19 cellular contexts compared by ENCODE assay signal in genomic region chr15:95624100-95624499, GRCh38.
DNase-seq lines count a peak whose midpoint lies in the region; ATAC-seq and TF ChIP-seq lines count a peak whose summit lies in the region.
"Had no signal": no experiment of that assay in that cellular context is flagged by ENCODE, and none has a peak within 500 bp of the region (broad histone marks: within the 10 kb centered on the region; RNA-seq: fewer than 3 reads in every experiment).

No MANE protein-coding gene starts in this region.

- WGBS in heart left ventricle, 4 donors = 36 to 56% (median 50%) methylated on average over 1 of the region's 1 CpG

- H3K9me3 Mint-ChIP-seq in activated T-cell treated with anti-CD3 and anti-CD28 coated beads, Interleukin-2, amount 50 U/mL, for 4 hours = peaks cover 17% of the 10 kb centered on the region

- no peak for TF ChIP-seq POLR2A in heart left ventricle (IDR thresholded peaks at IDR 0.05)
- TF ChIP-seq POLR2A in vagina (IDR thresholded peaks at IDR 0.05) = no peak

- H3K27me3 ChIP-seq in heart left ventricle (no peaks in the 10 kb centered on the region), vagina (no peaks in the 10 kb centered on the region), upper lobe of right lung (no peaks in the 10 kb centered on the region)
- H3K27me3 ChIP-seq: BE2C, SJSA1 had no signal

- H3K36me3 Mint-ChIP-seq in activated T-cell treated with anti-CD3 and anti-CD28 coated beads, Interleukin-2, amount 50 U/mL, for 4 hours (ENCODE audit: insufficient read depth) = no peaks in the 10 kb centered on the region

- peaks cover 3% of the 10 kb centered on the region for H3K27me3 Mint-ChIP-seq in activated T-cell treated with anti-CD3 and anti-CD28 coated beads, Interleukin-2, amount 50 U/mL, for 4 hours (ENCODE audit: low read depth)

- H3K4me3 ChIP-seq in heart left ventricle (no peak overlapping the region), vagina (no peak overlapping the region), upper lobe of right lung (no peak overlapping the region)
- H3K4me3 ChIP-seq: SJSA1 had no signal

- ATAC-seq in heart left ventricle (peak in 3 of 4 donors; percentile 42 to 49 (median 45)), sciatic nerve (peak; percentile 79), upper lobe of right lung (no peak)
- no peak for ATAC-seq in activated T-cell treated with anti-CD3 and anti-CD28 coated beads, Interleukin-2, amount 50 U/mL, for 4 hours
- ATAC-seq: HCT116, Panc1 had no signal

- peaks cover 0 to 18% (median 0%) of the 10 kb centered on the region in 12 donors for H3K4me1 ChIP-seq in heart left ventricle
- no peaks in the 10 kb centered on the region for H3K4me1 ChIP-seq in vagina
- no peaks in the 10 kb centered on the region for H3K4me1 ChIP-seq in upper lobe of right lung
- H3K4me1 ChIP-seq: BE2C, SJSA1 had no signal

- H3K27ac ChIP-seq in heart left ventricle (peak overlapping the region in 9 of 12 donors; percentile 1 to 69 (median 51)), vagina (peak overlapping the region; percentile 35), upper lobe of right lung (no peak overlapping the region)
- H3K27ac ChIP-seq: SJSA1 had no signal

- intact Hi-C loops in heart left ventricle (cut with DNase I) = loop anchor here in 1 of 10 donors (10.0 kb wide), 1 partner anchor 221 kb away; no protein-coding TSS in a partner anchor
- intact Hi-C loops in sciatic nerve (cut with DNase I) = no loop called here
- intact Hi-C loops in vagina (cut with DNase I) = no loop called here
- intact Hi-C loops in upper lobe of right lung (cut with DNase I) = no loop called here

- H3K9me3 ChIP-seq in heart left ventricle (peaks cover 0 to 18% (median 1%) of the 10 kb centered on the region in 12 donors), vagina (no peaks in the 10 kb centered on the region), upper lobe of right lung (no peaks in the 10 kb centered on the region)
- H3K9me3 ChIP-seq: BE2C, SJSA1 had no signal

- peaks cover 13% of the 10 kb centered on the region for H3K4me1 Mint-ChIP-seq in activated T-cell treated with anti-CD3 and anti-CD28 coated beads, Interleukin-2, amount 50 U/mL, for 4 hours (ENCODE audit: low read depth)

- H3K36me3 ChIP-seq in heart left ventricle (no peaks in the 10 kb centered on the region), vagina (no peaks in the 10 kb centered on the region), upper lobe of right lung (no peaks in the 10 kb centered on the region)
- H3K36me3 ChIP-seq: BE2C, SJSA1 had no signal

- no peak overlapping the region for H3K4me3 Mint-ChIP-seq in activated T-cell treated with anti-CD3 and anti-CD28 coated beads, Interleukin-2, amount 50 U/mL, for 4 hours

- DNase-seq in amniotic epithelial cell (ENCODE audit: low read depth) (peak; percentile 27), heart left ventricle (peak in 1 of 5 donors; percentile 18), sciatic nerve (ENCODE audit: low spot score) (no peak), vagina (ENCODE audit: extremely low spot score in 2 of 2) (no peak), T-helper 9 cell (no peak), upper lobe of right lung (no peak)
- DNase-seq in activated T-cell treated with anti-CD3 and anti-CD28 coated beads, Interleukin-2, amount 50 U/mL, for 4 hours = no peak
- DNase-seq: BE2C, DMS53, EL, GF-D8, KG1, NCI-H1105, NCI-H2081, NCI-H524 treated with DMSO at 0.1 percent for 48 hours, NCI-H82 had no signal

- no peak for TF ChIP-seq CTCF in heart left ventricle (IDR thresholded peaks at IDR 0.05)
- TF ChIP-seq CTCF in vagina (IDR thresholded peaks at IDR 0.05) = no peak
- TF ChIP-seq CTCF in upper lobe of right lung (IDR thresholded peaks at IDR 0.05) = no peak

Comparison
In these comparisons a context has a peak if more than half of its experiments do, and no peak if none do; other contexts are left out.
1. ATAC-seq: peak in heart left ventricle (3 of 4) and sciatic nerve (single experiment); none in upper lobe of right lung (single experiment) and activated T-cell treated with anti-CD3 and anti-CD28 coated beads, Interleukin-2, amount 50 U/mL, for 4 hours (0 of 2).